8 cellular contexts compared by ENCODE assay signal in the genomic region with DNA sequence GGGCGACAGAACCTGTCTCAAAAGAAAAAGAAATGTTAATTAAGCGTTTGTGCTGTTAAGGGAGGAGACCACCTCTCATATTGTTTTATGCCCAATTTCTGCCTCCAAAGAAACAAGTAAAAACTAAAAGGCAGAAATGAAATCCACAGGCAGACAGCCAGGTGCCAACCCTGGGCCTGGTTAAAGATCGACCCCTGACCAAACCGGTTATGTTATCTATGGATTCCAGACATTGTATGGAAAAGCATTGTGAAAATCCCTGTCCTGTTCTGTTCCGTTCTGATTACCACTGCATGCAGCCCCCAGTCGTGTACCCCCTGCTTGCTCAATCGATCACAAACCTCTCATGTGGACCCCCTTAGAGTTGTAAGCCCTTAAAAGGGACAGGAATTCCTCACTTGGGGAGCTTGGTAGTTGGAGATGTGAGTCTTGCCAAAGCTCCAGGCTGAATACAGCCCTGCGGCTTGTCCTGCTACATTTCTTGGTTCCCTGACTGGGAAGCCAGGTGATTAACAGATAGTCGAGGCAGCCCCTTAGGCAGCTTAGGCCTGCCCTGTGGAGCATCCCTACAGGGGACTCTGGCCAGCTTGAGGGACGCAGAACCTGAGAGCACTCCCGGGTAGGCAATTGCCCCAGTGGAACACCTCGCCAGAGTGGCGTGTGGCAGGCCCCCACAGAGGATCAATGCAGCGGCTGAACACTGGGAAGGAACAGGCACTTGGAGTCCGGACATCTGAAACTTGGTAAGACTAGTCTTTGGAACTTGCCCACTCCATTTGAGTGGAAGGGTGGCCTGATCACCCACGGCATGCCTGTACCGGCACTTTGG. TPM values are rescaled to one million over a fixed set of nuclear protein-coding genes. Genes with fewer than 3 reads are reported as not detected.
DNase-seq lines count a peak whose midpoint lies in the region; ATAC-seq and TF ChIP-seq lines count a peak whose summit lies in the region.

No MANE protein-coding gene starts in this region.

- peak overlapping the region; percentile 95 for H3K4me3 Mint-ChIP-seq in neural progenitor cell

- ATAC-seq in GM18907 (IDR thresholded peaks at IDR 0.05; ENCODE audit: unreplicated experiment) (no peak), HG02759 (IDR thresholded peaks at IDR 0.05; ENCODE audit: unreplicated experiment) (no peak)

- H3K4me3 ChIP-seq in BLaER1 treated with 17β-estradiol and CSF1 and Interleukin-3, amounts not matched to agents 10 nM and 100 nM, result peak overlapping the region; percentile 76 to 89 (median 84); a peak in 16 of 20 replicates
- H3K4me3 ChIP-seq in Loucy (ENCODE audit: low read length, poor library complexity, severe bottlenecking) (peak overlapping the region; percentile 95), dorsolateral prefrontal cortex (peak overlapping the region; percentile 67 to 99 (median 88)), neural progenitor cell (peak overlapping the region; percentile 78)

- H3K9ac ChIP-seq in BLaER1 treated with 17β-estradiol and CSF1 and Interleukin-3, amounts not matched to agents 10 nM and 100 nM, result peak overlapping the region in 9 of 11 experiments; percentile 78 to 88 (median 84); a peak in 13 of 22 replicates
- peak overlapping the region; percentile 91 for H3K9ac ChIP-seq in Loucy (ENCODE audit: low read depth, low read length, poor library complexity, severe bottlenecking)
- H3K9ac ChIP-seq in neural progenitor cell, result no peak overlapping the region

- H3K79me2 ChIP-seq in Loucy (ENCODE audit: insufficient read depth, low read length), result peaks cover 24% of the 10 kb centered on the region
- peaks cover 36% of the 10 kb centered on the region for H3K79me2 ChIP-seq in neural progenitor cell (ENCODE audit: low read depth)

- H3K27ac Mint-ChIP-seq in neural progenitor cell, result peak overlapping the region; percentile 72

- no peaks in the 10 kb centered on the region for H3K9me2 ChIP-seq in Loucy (replicated peaks; ENCODE audit: low read depth, low read length)

- DNase-seq in dorsolateral prefrontal cortex (no peak), neural progenitor cell (ENCODE audit: low spot score) (no peak), NCI-H82 (lab: John Stamatoyannopoulos, UW) (no peak)
- DNase-seq in stimulated activated CD4-positive, alpha-beta T cell treated with anti-CD3 and anti-CD28 coated beads, Interleukin-4, amount 100 ng/mL, for 24 hours, result no peak

- peaks cover 41 to 51% (median 46%) of the 10 kb centered on the region in 10 experiments for H3K4me1 ChIP-seq in BLaER1 treated with 17β-estradiol and CSF1 and Interleukin-3, amounts not matched to agents 10 nM and 100 nM
- H3K4me1 ChIP-seq in Loucy (ENCODE audit: insufficient read depth, low read length, poor library complexity, severe bottlenecking) (peaks cover 27% of the 10 kb centered on the region), neural progenitor cell (peaks cover 2% of the 10 kb centered on the region)

- intact Hi-C loops in dorsolateral prefrontal cortex (cut with DNase I), result no loop called here

- H4K20me1 ChIP-seq in BLaER1 treated with 17β-estradiol and CSF1 and Interleukin-3, amounts not matched to agents 10 nM and 100 nM, result peaks cover 0 to 21% (median 9%) of the 10 kb centered on the region in 11 experiments; a peak in 8 of 22 replicates
- peaks cover 3% of the 10 kb centered on the region for H4K20me1 ChIP-seq in Loucy (ENCODE audit: insufficient read depth, low read length, poor library complexity, severe bottlenecking)
- H4K20me1 ChIP-seq in neural progenitor cell (ENCODE audit: low read depth), result peaks cover 14% of the 10 kb centered on the region

- TF ChIP-seq CTCF in Loucy (conservative IDR thresholded peaks at IDR 0.05; ENCODE audit: low read length), result no peak
- TF ChIP-seq CTCF in dorsolateral prefrontal cortex (IDR thresholded peaks at IDR 0.05 in 54 of 56, conservative IDR thresholded peaks at IDR 0.05 in 2 of 56; ENCODE audit: low read depth in 1 of 56, partially characterized antibody in 56 of 56), result no peak
- no peak for TF ChIP-seq CTCF in neural progenitor cell (IDR thresholded peaks at IDR 0.05)

- peak overlapping the region; percentile 83 to 97 (median 92) for H3K4me2 ChIP-seq in BLaER1 treated with 17β-estradiol and CSF1 and Interleukin-3, amounts not matched to agents 10 nM and 100 nM
- H3K4me2 ChIP-seq in Loucy (ENCODE audit: low read depth, low read length, poor library complexity, severe bottlenecking) (peak overlapping the region; percentile 94), neural progenitor cell (peak overlapping the region; percentile 32)

- peaks cover 32% of the 10 kb centered on the region for H3K4me1 Mint-ChIP-seq in neural progenitor cell

- no peaks in the 10 kb centered on the region for H3K9me3 Mint-ChIP-seq in neural progenitor cell

- no peaks in the 10 kb centered on the region for H3K27me3 Mint-ChIP-seq in neural progenitor cell (ENCODE audit: insufficient read depth, low read depth)

- H3K27ac ChIP-seq in BLaER1 treated with 17β-estradiol and CSF1 and Interleukin-3, amounts not matched to agents 10 nM and 100 nM, result no peak overlapping the region; a peak in 1 of 22 replicates
- peak overlapping the region in 53 of 59 donors; percentile 4 to 91 (median 73) for H3K27ac ChIP-seq in dorsolateral prefrontal cortex
- no peak overlapping the region for H3K27ac ChIP-seq in neural progenitor cell

- H2AFZ ChIP-seq in Loucy (ENCODE audit: low read length) (peak overlapping the region; percentile 93; the same call in 1 of the 2 replicates), neural progenitor cell (replicated peaks) (peak overlapping the region; percentile 46)

- peaks cover 2 to 24% (median 11%) of the 10 kb centered on the region in 11 experiments; a peak in 21 of 22 replicates for H3K36me3 ChIP-seq in BLaER1 treated with 17β-estradiol and CSF1 and Interleukin-3, amounts not matched to agents 10 nM and 100 nM
- H3K36me3 ChIP-seq in Loucy (ENCODE audit: insufficient read depth, low read length) (no peaks in the 10 kb centered on the region), neural progenitor cell (no peaks in the 10 kb centered on the region)

- H3F3A ChIP-seq in Loucy (ENCODE audit: low read depth), result no peaks in the 10 kb centered on the region
- peaks cover 11% of the 10 kb centered on the region for H3F3A ChIP-seq in neural progenitor cell (ENCODE audit: low read depth)

- peaks cover 14% of the 10 kb centered on the region for H3K36me3 Mint-ChIP-seq in neural progenitor cell

- H3K27me3 ChIP-seq in BLaER1 treated with 17β-estradiol and CSF1 and Interleukin-3, amounts not matched to agents 10 nM and 100 nM, result no peaks in the 10 kb centered on the region
- H3K27me3 ChIP-seq in Loucy (ENCODE audit: insufficient read depth, low read length, poor library complexity, severe bottlenecking) (no peaks in the 10 kb centered on the region), dorsolateral prefrontal cortex (no peaks in the 10 kb centered on the region), neural progenitor cell (no peaks in the 10 kb centered on the region)

- H3K9me3 ChIP-seq in BLaER1 treated with 17β-estradiol and CSF1 and Interleukin-3, amounts not matched to agents 10 nM and 100 nM (replicated peaks in 1 of 11), result no peaks in the 10 kb centered on the region
- H3K9me3 ChIP-seq in Loucy (ENCODE audit: insufficient read depth, low read depth, low read length) (no peaks in the 10 kb centered on the region), neural progenitor cell (ENCODE audit: low read depth) (no peaks in the 10 kb centered on the region)

RNA-seq across cellular contexts. Expression of gene ZNF552, which starts 0.7 kb away (rescaled TPM):
- total RNA-seq in dorsolateral prefrontal cortex (10 to 100 TPM in 23 of 120 experiments, 1 to 10 TPM in 97; 2.9 to 13.6 (median 7.9) TPM), neural progenitor cell (ENCODE audit: low replicate concordance) (5.5 and 11.3 TPM in 2 replicates)

RNA-seq across cellular contexts. Expression of gene ZNF587B, which starts 14.6 kb away (rescaled TPM):
- total RNA-seq in dorsolateral prefrontal cortex (10 to 100 TPM in 116 of 120 experiments, 1 to 10 TPM in 4; 7.8 to 34.6 (median 15.2) TPM), neural progenitor cell (ENCODE audit: low replicate concordance) (16.4 and 24.7 TPM in 2 replicates)

RNA-seq across cellular contexts. Expression of gene ZNF587, which starts 34.2 kb away (rescaled TPM):
- 10 to 100 TPM; 34.9 to 82.3 (median 50.7) TPM for total RNA-seq in dorsolateral prefrontal cortex
- 30.4 and 48.2 TPM in 2 replicates for total RNA-seq in neural progenitor cell (ENCODE audit: low replicate concordance)

RNA-seq across cellular contexts. Expression of gene ZNF586, which starts 46.0 kb away (rescaled TPM):
- total RNA-seq in dorsolateral prefrontal cortex (10 to 100 TPM; 14.5 to 49.1 (median 26.2) TPM), neural progenitor cell (ENCODE audit: low replicate concordance) (19.8 and 21.6 TPM in 2 replicates)

Comparison
In these comparisons a context has a peak if more than half of its experiments do, and no peak if none do; other contexts are left out.
1. H3K27ac ChIP-seq: peak in dorsolateral prefrontal cortex (53 of 59); none in BLaER1 treated with 17β-estradiol and CSF1 and Interleukin-3, amounts not matched to agents 10 nM and 100 nM (0 of 11) and neural progenitor cell (single experiment).
2. H3K4me2 ChIP-seq: peak in every context shown above with its lines; median percentile 94 in Loucy; 92 in BLaER1 treated with 17β-estradiol and CSF1 and Interleukin-3, amounts not matched to agents 10 nM and 100 nM; 32 in neural progenitor cell.
3. Peak in every context shown above with its lines, with median percentiles within 50 percentile points of each other: H3K4me3 ChIP-seq.